In genomic region chr7:87505557-87506242, GRCh38 we compare ENCODE assay signal across 20 cellular contexts. TPM values are rescaled to one million over a fixed set of nuclear protein-coding genes. Genes with fewer than 3 reads are reported as not detected.
DNase-seq lines count a peak whose midpoint lies in the region; ATAC-seq and TF ChIP-seq lines count a peak whose summit lies in the region.
"Had no signal": no experiment of that assay in that cellular context is flagged by ENCODE, and none has a peak within 500 bp of the region (broad histone marks: within the 10 kb centered on the region; RNA-seq: fewer than 3 reads in every experiment).

No MANE protein-coding gene starts in this region.

- peak overlapping the region; percentile 48 for H3K4me2 ChIP-seq in KMS-11

- no peaks in the 10 kb centered on the region for H3K9me3 Mint-ChIP-seq in naive B cell

- no peaks in the 10 kb centered on the region for H3K36me3 ChIP-seq in KMS-11 (ENCODE audit: insufficient read depth)
- H3K36me3 ChIP-seq in upper lobe of left lung, result no peaks in the 10 kb centered on the region
- H3K36me3 ChIP-seq: heart right ventricle, neutrophil, upper lobe of right lung had no signal

- 74 to 81% methylated on average over 5 of the region's 5 CpGs for WGBS in upper lobe of left lung, 2 donors

- H4K20me1 ChIP-seq in KMS-11 (ENCODE audit: insufficient read depth), result no peaks in the 10 kb centered on the region

- H3K79me2 ChIP-seq in KMS-11 (ENCODE audit: insufficient read depth, low read depth), result no peaks in the 10 kb centered on the region

- no peak for TF ChIP-seq EP300 in upper lobe of left lung (IDR thresholded peaks at IDR 0.05)

- no peak overlapping the region for H3K9ac ChIP-seq in KMS-11

- ATAC-seq in GM21723 (IDR thresholded peaks at IDR 0.05; ENCODE audit: unreplicated experiment), result peak; percentile 49
- no peak for ATAC-seq in naive B cell (ENCODE audit: low read depth in 2 of 2)
- no peak for ATAC-seq in upper lobe of left lung (ENCODE audit: low FRiP score in 2 of 2)
- ATAC-seq: stimulated activated naive CD8-positive, alpha-beta T cell treated with anti-CD3 and anti-CD28 coated beads, Interleukin-15, Interleukin-2, amounts not matched to agents 100 U/mL and 50 U/mL, for 24 hours; upper lobe of right lung had no signal

- no peaks in the 10 kb centered on the region for H3K27me3 Mint-ChIP-seq in naive B cell

- H3K36me3 Mint-ChIP-seq in naive B cell, result peaks cover 0 to 7% of the 10 kb centered on the region in 2 donors

- H3K27me3 ChIP-seq in KMS-11 (ENCODE audit: insufficient read depth, low read depth) (no peaks in the 10 kb centered on the region), upper lobe of left lung (no peaks in the 10 kb centered on the region)
- H3K27me3 ChIP-seq: heart right ventricle, neutrophil, upper lobe of right lung had no signal

- peaks cover 23 to 44% (median 31%) of the 10 kb centered on the region in 3 donors for H3K4me1 Mint-ChIP-seq in naive B cell

- DNase-seq in NCI-H345 (lab: John Stamatoyannopoulos, UW), result peak; percentile 4
- no peak for DNase-seq in NCI-H345 treated with DMSO at 0.1 percent for 48 hours (lab: John Stamatoyannopoulos, UW; ENCODE audit: unreplicated experiment)
- no peak for DNase-seq in naive B cell
- no peak for DNase-seq in NCI-H2227 (lab: John Stamatoyannopoulos, UW; ENCODE audit: unreplicated experiment)
- no peak for DNase-seq in upper lobe of left lung
- no peak for DNase-seq in GDM1 (lab: John Stamatoyannopoulos, UW)
- DNase-seq: 8988T; activated effector memory CD4-positive, alpha-beta T cell treated with anti-CD3 and anti-CD28 coated beads, Interleukin-2, amount 50 U/mL, for 16 hours; amniotic stem cell; DMS153; heart right ventricle; islet precursor cell; NCI-H187 treated with DMSO at 0.1 percent for 48 hours; NCI-H524 treated with DMSO at 0.1 percent for 48 hours; stimulated activated naive CD8-positive, alpha-beta T cell treated with anti-CD3 and anti-CD28 coated beads, Interleukin-15, Interleukin-2, amounts not matched to agents 100 U/mL and 50 U/mL, for 24 hours; upper lobe of right lung had no signal

- no peak for TF ChIP-seq CTCF in KMS-11 (conservative IDR thresholded peaks at IDR 0.05; ENCODE audit: low read depth, low read length)
- no peak for TF ChIP-seq CTCF in upper lobe of left lung (IDR thresholded peaks at IDR 0.05)

- TF ChIP-seq POLR2A in upper lobe of left lung (IDR thresholded peaks at IDR 0.05), result no peak

- no peaks in the 10 kb centered on the region for H3K9me3 ChIP-seq in upper lobe of left lung
- H3K9me3 ChIP-seq: heart right ventricle, neutrophil, upper lobe of right lung had no signal

- peaks cover 19% of the 10 kb centered on the region for H3K4me1 ChIP-seq in KMS-11 (ENCODE audit: low read depth, poor library complexity, severe bottlenecking)
- H3K4me1 ChIP-seq in upper lobe of left lung, result no peaks in the 10 kb centered on the region
- H3K4me1 ChIP-seq: upper lobe of right lung had no signal

- no peak overlapping the region for H3K4me3 Mint-ChIP-seq in naive B cell

- H3K4me3 ChIP-seq in KMS-11 (IDR thresholded peaks at IDR 0.05; ENCODE audit: insufficient read depth, low read depth, low read length) (no peak overlapping the region), upper lobe of left lung (no peak overlapping the region)
- H3K4me3 ChIP-seq: heart right ventricle, upper lobe of right lung had no signal

- no peak overlapping the region for H3K27ac ChIP-seq in KMS-11
- H3K27ac ChIP-seq in upper lobe of left lung, result no peak overlapping the region
- H3K27ac ChIP-seq: C4-2B, heart right ventricle, neutrophil, upper lobe of right lung had no signal

- peak overlapping the region in 5 of 6 donors; percentile 15 to 85 (median 56) for H3K27ac Mint-ChIP-seq in naive B cell

- H2AFZ ChIP-seq in KMS-11 (ENCODE audit: low read depth), result peak overlapping the region; percentile 29

RNA-seq across cellular contexts. Expression of gene ABCB4, which starts 30.2 kb away (rescaled TPM):
- 10 to 100 TPM; 21.3 to 50.9 (median 28.0) TPM for polyA plus RNA-seq in naive B cell (ENCODE audit: low read depth in 6 of 6)
- total RNA-seq in upper lobe of left lung, result under 1 TPM in 3 of 6 donors, not detected in 3; 0.06 to 0.47 (median 0.15) TPM
